8 cellular contexts compared by ENCODE assay signal in the genomic region with DNA sequence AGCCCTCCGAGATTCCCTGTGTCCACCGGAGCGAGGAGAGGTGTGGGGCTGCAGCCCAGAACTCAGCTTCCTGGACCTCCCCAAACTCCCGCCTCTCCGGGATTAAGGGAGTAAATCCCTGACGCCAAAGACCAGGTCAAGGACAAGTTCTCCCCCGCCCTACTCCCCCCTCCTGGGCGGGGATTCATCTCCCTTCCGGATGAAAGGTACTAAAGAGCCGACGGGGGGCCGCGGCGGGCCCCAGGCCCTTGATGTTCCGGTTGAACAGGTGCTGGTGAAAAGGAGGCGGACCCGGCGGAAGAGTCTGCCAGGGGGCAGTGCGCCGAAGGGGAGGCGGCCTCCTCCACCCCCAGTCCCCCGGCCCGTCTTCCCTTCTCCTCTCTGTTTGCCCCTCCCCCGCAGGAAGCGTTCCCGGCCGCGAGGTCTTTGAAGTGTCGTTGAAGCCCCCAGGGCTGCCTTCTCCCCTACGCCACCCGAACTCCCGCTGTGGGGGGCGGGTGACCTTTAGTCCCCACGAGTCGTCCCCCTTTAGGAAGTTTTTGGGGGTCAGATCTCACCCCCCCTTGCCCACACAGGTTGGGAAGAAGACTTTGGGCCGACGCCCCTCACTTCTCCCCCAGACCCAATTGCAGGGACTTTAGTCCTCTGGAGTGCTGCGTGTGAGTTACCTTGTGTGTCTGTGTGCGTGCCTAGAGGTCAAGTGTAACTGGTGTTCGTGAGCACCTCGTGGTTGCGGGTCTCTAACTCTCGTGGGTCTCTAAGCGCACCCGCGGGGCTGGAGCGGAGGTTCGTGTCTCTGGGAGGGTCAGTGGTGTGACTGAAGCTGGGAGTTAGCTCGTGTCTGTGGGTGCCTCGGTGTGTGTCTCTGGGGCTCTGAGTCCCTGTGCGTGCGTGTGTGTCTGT. TPM values are rescaled to one million over a fixed set of nuclear protein-coding genes. Genes with fewer than 3 reads are reported as not detected.
DNase-seq lines count a peak whose midpoint lies in the region; ATAC-seq, FAIRE-seq and TF ChIP-seq lines count a peak whose summit lies in the region.

No MANE protein-coding gene starts in this region.

- H3K9me3 ChIP-seq in K562 (replicated peaks; ENCODE audit: control insufficient read depth, insufficient read depth, low read depth, low read length) (no peaks in the 10 kb centered on the region), iPS-18a (ENCODE audit: control insufficient read depth, low read depth, low read length) (no peaks in the 10 kb centered on the region), smooth muscle cell (replicated peaks; ENCODE audit: low read depth) (no peaks in the 10 kb centered on the region)

- H3F3A ChIP-seq in smooth muscle cell (ENCODE audit: low read depth), result peaks cover 13% of the 10 kb centered on the region

- H3K36me3 ChIP-seq in K562 (ENCODE audit: control insufficient read depth, insufficient read depth, low read length) (peaks cover 18% of the 10 kb centered on the region; the same call in 2 of the 3 replicates), iPS-18a (ENCODE audit: control insufficient read depth, low read depth, low read length) (no peaks in the 10 kb centered on the region), smooth muscle cell (ENCODE audit: low read depth) (no peaks in the 10 kb centered on the region)

- no peak for TF ChIP-seq RAD21 in K562 (CRISPR knock-in tag; conservative IDR thresholded peaks at IDR 0.05 in 1 of 2, IDR thresholded peaks at IDR 0.05 in 1 of 2)

- peak; percentile 35 for TF ChIP-seq EP300 in K562 (IDR thresholded peaks at IDR 0.05; ENCODE audit: low read length)

- peaks cover 26 to 71% of the 10 kb centered on the region in 2 experiments for H3K4me1 ChIP-seq in K562 (replicated peaks in 1 of 2; ENCODE audit: control insufficient read depth in 2 of 2, insufficient read depth in 2 of 2, low read length in 2 of 2)
- peaks cover 35% of the 10 kb centered on the region for H3K4me1 ChIP-seq in iPS-18a (ENCODE audit: control insufficient read depth, low read depth, low read length)
- peaks cover 12% of the 10 kb centered on the region for H3K4me1 ChIP-seq in smooth muscle cell (ENCODE audit: low read depth)

- ATAC-seq in GM18907 (IDR thresholded peaks at IDR 0.05; ENCODE audit: unreplicated experiment) (peak; percentile 26), K562 (peak; percentile 64), GM18870 (IDR thresholded peaks at IDR 0.05; ENCODE audit: unreplicated experiment) (no peak), HG03139 (IDR thresholded peaks at IDR 0.05; ENCODE audit: unreplicated experiment) (no peak)

- intact Hi-C loops in K562 (cut with micrococcal nuclease), result loop anchor here (1.0 to 5.0 kb wide), 2 partner anchors 27 to 48 kb away; partner anchors contain the start of gene PSMB3

- peak; percentile 71 for TF ChIP-seq POLR2A in K562 (conservative IDR thresholded peaks at IDR 0.05)

- FAIRE-seq in K562 (lab: Jason Lieb, UNC), result no peak

- TF ChIP-seq CTCF in K562 (IDR thresholded peaks at IDR 0.05 in 2 of 3, conservative IDR thresholded peaks at IDR 0.05 in 1 of 3; ENCODE audit: insufficient read depth in 2 of 3, low read depth in 1 of 3, low read length in 3 of 3) (no peak), smooth muscle cell (IDR thresholded peaks at IDR 0.05; ENCODE audit: borderline replicate concordance, insufficient read depth, poor library complexity, severe bottlenecking) (no peak)

- peak overlapping the region; percentile 13 for H2AFZ ChIP-seq in K562 (ENCODE audit: low read depth, low read length)
- H2AFZ ChIP-seq in smooth muscle cell (ENCODE audit: low read depth), result peak overlapping the region; percentile 99

- in situ Hi-C loops in K562 (cut with MboI), result no loop called here

- no TSS peak for BruUV-seq in K562 (replicated peaks; lab: Mats Ljungman, UMichigan)

- H3K27ac ChIP-seq in K562 (ENCODE audit: extremely low read depth, low read depth, low read length) (peak overlapping the region; percentile 96), iPS-18a (ENCODE audit: low read length) (no peak overlapping the region), smooth muscle cell (ENCODE audit: low read depth) (peak overlapping the region; percentile 83)

- H4K20me1 ChIP-seq in K562 (replicated peaks; ENCODE audit: control insufficient read depth, insufficient read depth, low read length), result no peaks in the 10 kb centered on the region
- H4K20me1 ChIP-seq in smooth muscle cell (ENCODE audit: low read depth), result peaks cover 22% of the 10 kb centered on the region

- H3K4me3 ChIP-seq in K562 (peak overlapping the region; percentile 86), iPS-18a (ENCODE audit: low read length) (peak overlapping the region; percentile 58), smooth muscle cell (peak overlapping the region; percentile 98)

- H3K79me2 ChIP-seq in K562 (ENCODE audit: control insufficient read depth, insufficient read depth, low read length), result peaks cover 53% of the 10 kb centered on the region
- no peaks in the 10 kb centered on the region for H3K79me2 ChIP-seq in smooth muscle cell (ENCODE audit: low read depth)

- POLR2A ChIA-PET in K562 (lab: Yijun Ruan, JAX), result interaction anchor here (0.5 to 3.7 kb wide), 8 partner anchors 12 to 81 kb away, joined by 3 to 26 read pairs (median 5); no protein-coding TSS in a partner anchor

- H3K27me3 ChIP-seq in K562 (ENCODE audit: control insufficient read depth in 2 of 2, insufficient read depth in 2 of 2, low read length in 2 of 2), result no peaks in the 10 kb centered on the region
- peaks cover 81% of the 10 kb centered on the region for H3K27me3 ChIP-seq in iPS-18a (ENCODE audit: control insufficient read depth, insufficient read depth, low read length)
- H3K27me3 ChIP-seq in smooth muscle cell (ENCODE audit: low read depth), result no peaks in the 10 kb centered on the region

- H3K9me1 ChIP-seq in K562 (ENCODE audit: control insufficient read depth, insufficient read depth, low read length), result no peaks in the 10 kb centered on the region

- DNase-seq in NCI-H1436 treated with DMSO at 0.1 percent for 48 hours (lab: John Stamatoyannopoulos, UW) (peak; percentile 50), T-helper 9 cell (peak; percentile 59), K562 (ENCODE audit: extremely low read depth in 1 of 4, low spot score in 3 of 4) (peak; percentile 85 to 94 (median 87)), smooth muscle cell (lab: John Stamatoyannopoulos, UW; ENCODE audit: unreplicated experiment) (peak; percentile 15)

- H3K9ac ChIP-seq in K562 (ENCODE audit: insufficient read depth in 1 of 2, low read depth in 2 of 2, low read length in 2 of 2) (peak overlapping the region; percentile 95 to 99), iPS-18a (ENCODE audit: low read length) (peak overlapping the region; percentile 41), smooth muscle cell (ENCODE audit: low read depth) (peak overlapping the region; percentile 90)

- CTCF ChIA-PET in K562 (lab: Yijun Ruan, JAX; ENCODE audit: low intra/inter-chr PET ratio), result interaction anchor here (0.6 kb wide), 1 partner anchor 212 kb away, joined by 3 read pairs; no protein-coding TSS in a partner anchor

- H3K4me2 ChIP-seq in K562 (ENCODE audit: insufficient read depth, low read length) (peak overlapping the region; percentile 83), smooth muscle cell (peak overlapping the region; percentile 91)

- WGBS in K562 (ENCODE audit: insufficient coverage, low coverage, missing lambda C conversion rate), result 2% methylated on average over 43 of the region's 52 CpGs
- 1% methylated on average over 43 of the region's 52 CpGs for WGBS in smooth muscle cell (ENCODE audit: low lambda C conversion rate)

RNA-seq across cellular contexts. Expression of gene MLLT6, which starts 1.1 kb away (rescaled TPM):
- total RNA-seq in K562 (2011; cell fraction: chromatin; rRNA removed; ENCODE audit: low replicate concordance), result 330 and 658 TPM in 2 replicates
- 248 and 270 TPM in 2 replicates for total RNA-seq in K562 (2011; cell fraction: nucleolus; rRNA removed)
- 297 and 366 TPM in 2 replicates for total RNA-seq in K562 (2011; cell fraction: nucleoplasm; rRNA removed)
- 31.4 and 34.9 TPM in 2 replicates for total RNA-seq in K562 (2014; rRNA removed)
- total RNA-seq in K562 (2014; rRNA removed; fragmentation: Illumina TruSeq; extraction: Trizol), result 17.4 and 18.4 TPM in 2 replicates
- 22.7 and 23.6 TPM in 2 replicates for total RNA-seq in K562 (2015; rRNA removed; fragmentation: Illumina TruSeq; extraction: Trizol)
- total RNA-seq in K562 (2021), result 61.3 and 71.7 TPM in 2 replicates
- 30.0 and 30.6 TPM in 2 replicates for polyA plus RNA-seq in K562 (2011; rRNA removed)
- 11.8 and 25.6 TPM in 2 replicates for polyA plus RNA-seq in K562 (2011; cell fraction: cytosol; rRNA removed)
- 127 and 214 TPM in 2 replicates for polyA plus RNA-seq in K562 (2011; cell fraction: nucleus; rRNA removed)
- polyA plus RNA-seq in K562 (2012), result 36.2 and 46.8 TPM in 2 replicates
- polyA plus RNA-seq in K562 (2014; fragmentation: Illumina TruSeq; extraction: Trizol), result 30.2 and 33.4 TPM in 2 replicates
- 1 to 10 TPM; 3.1 to 3.4 TPM for polyA plus RNA-seq in K562 (2014; fragmentation: Nextera tagmentation; extraction: Ambion mirVana)
- 47.8 and 55.0 TPM in 2 replicates for polyA plus RNA-seq in K562 (2014; rRNA removed)
- polyA minus RNA-seq in K562 (2011; rRNA and poly(A)+ RNA removed), result 20.1 and 32.9 TPM in 2 replicates
- polyA minus RNA-seq in K562 (2011; cell fraction: cytosol; rRNA and poly(A)+ RNA removed), result 13.9 and 19.0 TPM in 2 replicates
- 52.0 and 68.0 TPM in 2 replicates for polyA minus RNA-seq in K562 (2011; cell fraction: nucleus; rRNA and poly(A)+ RNA removed)
- 11.2 and 12.4 TPM in 2 replicates for total RNA-seq in smooth muscle cell
- polyA plus RNA-seq in smooth muscle cell, result 4.6 and 8.1 TPM in 2 replicates

RNA-seq across cellular contexts. Expression of gene CISD3, which starts 26.1 kb away (rescaled TPM):
- total RNA-seq in K562 (2011; cell fraction: chromatin; rRNA removed; ENCODE audit: low replicate concordance), result 5.3 and 11.2 TPM in 2 replicates
- 8.9 and 9.2 TPM in 2 replicates for total RNA-seq in K562 (2011; cell fraction: nucleolus; rRNA removed)
- total RNA-seq in K562 (2011; cell fraction: nucleoplasm; rRNA removed), result 10.9 and 12.7 TPM in 2 replicates
- 21.7 and 29.6 TPM in 2 replicates for total RNA-seq in K562 (2014; rRNA removed)
- 7.2 and 11.7 TPM in 2 replicates for total RNA-seq in K562 (2014; rRNA removed; fragmentation: Illumina TruSeq; extraction: Trizol)
- 15.6 and 15.7 TPM in 2 replicates for total RNA-seq in K562 (2015; rRNA removed; fragmentation: Illumina TruSeq; extraction: Trizol)
- total RNA-seq in K562 (2021), result 60.7 and 78.7 TPM in 2 replicates
- polyA plus RNA-seq in K562 (2011; rRNA removed), result 13.0 and 20.5 TPM in 2 replicates
- 7.8 and 30.3 TPM in 2 replicates for polyA plus RNA-seq in K562 (2011; cell fraction: cytosol; rRNA removed)
- polyA plus RNA-seq in K562 (2011; cell fraction: nucleus; rRNA removed), result 6.0 and 11.9 TPM in 2 replicates
- polyA plus RNA-seq in K562 (2012), result 25.2 and 31.6 TPM in 2 replicates
- 15.0 and 29.4 TPM in 2 replicates for polyA plus RNA-seq in K562 (2014; fragmentation: Illumina TruSeq; extraction: Trizol)
- polyA plus RNA-seq in K562 (2014; fragmentation: Nextera tagmentation; extraction: Ambion mirVana), result 10 to 100 TPM in 1 of 2 experiments, 1 to 10 TPM in 1; 5.0 to 10.7 TPM
- polyA plus RNA-seq in K562 (2014; rRNA removed), result 38.9 and 57.5 TPM in 2 replicates
- 2.4 and 3.5 TPM in 2 replicates for polyA minus RNA-seq in K562 (2011; rRNA and poly(A)+ RNA removed)
- 4.8 and 12.4 TPM in 2 replicates for polyA minus RNA-seq in K562 (2011; cell fraction: cytosol; rRNA and poly(A)+ RNA removed)
- polyA minus RNA-seq in K562 (2011; cell fraction: nucleus; rRNA and poly(A)+ RNA removed), result 2.6 and 3.9 TPM in 2 replicates
- 0.54 and 1.3 TPM in 2 replicates for total RNA-seq in smooth muscle cell
- polyA plus RNA-seq in smooth muscle cell, result 15.1 and 18.1 TPM in 2 replicates

RNA-seq across cellular contexts. Expression of gene EPOP, which starts 29.2 kb away (rescaled TPM):
- 1.5 and 3.4 TPM in 2 replicates for total RNA-seq in K562 (2011; cell fraction: chromatin; rRNA removed; ENCODE audit: low replicate concordance)
- total RNA-seq in K562 (2011; cell fraction: nucleolus; rRNA removed), result 3.6 and 4.3 TPM in 2 replicates
- 2.3 and 3.1 TPM in 2 replicates for total RNA-seq in K562 (2011; cell fraction: nucleoplasm; rRNA removed)
- 5.9 and 7.3 TPM in 2 replicates for total RNA-seq in K562 (2014; rRNA removed)
- 4.3 and 4.6 TPM in 2 replicates for total RNA-seq in K562 (2014; rRNA removed; fragmentation: Illumina TruSeq; extraction: Trizol)
- total RNA-seq in K562 (2015; rRNA removed; fragmentation: Illumina TruSeq; extraction: Trizol), result 3.7 and 3.8 TPM in 2 replicates
- 9.4 and 10.6 TPM in 2 replicates for total RNA-seq in K562 (2021)
- polyA plus RNA-seq in K562 (2011; rRNA removed), result 1.3 and 3.0 TPM in 2 replicates
- 1.4 and 5.8 TPM in 2 replicates for polyA plus RNA-seq in K562 (2011; cell fraction: cytosol; rRNA removed)
- polyA plus RNA-seq in K562 (2011; cell fraction: nucleus; rRNA removed), result 1.4 and 3.2 TPM in 2 replicates
- polyA plus RNA-seq in K562 (2012), result 2.6 and 6.0 TPM in 2 replicates
- 4.3 and 4.7 TPM in 2 replicates for polyA plus RNA-seq in K562 (2014; fragmentation: Illumina TruSeq; extraction: Trizol)
- polyA plus RNA-seq in K562 (2014; fragmentation: Nextera tagmentation; extraction: Ambion mirVana), result under 1 TPM; 0.41 to 0.62 TPM
- polyA plus RNA-seq in K562 (2014; rRNA removed), result 5.0 and 5.2 TPM in 2 replicates
- polyA minus RNA-seq in K562 (2011; rRNA and poly(A)+ RNA removed), result 2.1 and 3.9 TPM in 2 replicates
- polyA minus RNA-seq in K562 (2011; cell fraction: cytosol; rRNA and poly(A)+ RNA removed), result 2.0 and 4.8 TPM in 2 replicates
- polyA minus RNA-seq in K562 (2011; cell fraction: nucleus; rRNA and poly(A)+ RNA removed), result 1.8 and 2.3 TPM in 2 replicates
- 0.85 and 1.6 TPM in 2 replicates for total RNA-seq in smooth muscle cell
- 0.24 and 0.40 TPM in 2 replicates for polyA plus RNA-seq in smooth muscle cell

RNA-seq across cellular contexts. Expression of gene PCGF2, which starts 44.1 kb away (rescaled TPM):
- total RNA-seq in K562 (2011; cell fraction: chromatin; rRNA removed; ENCODE audit: low replicate concordance), result 12.2 and 22.3 TPM in 2 replicates
- 14.2 and 14.7 TPM in 2 replicates for total RNA-seq in K562 (2011; cell fraction: nucleolus; rRNA removed)
- total RNA-seq in K562 (2011; cell fraction: nucleoplasm; rRNA removed), result 12.9 and 19.9 TPM in 2 replicates
- 6.6 and 8.3 TPM in 2 replicates for total RNA-seq in K562 (2014; rRNA removed)
- 3.0 and 3.7 TPM in 2 replicates for total RNA-seq in K562 (2014; rRNA removed; fragmentation: Illumina TruSeq; extraction: Trizol)
- 4.0 and 5.1 TPM in 2 replicates for total RNA-seq in K562 (2015; rRNA removed; fragmentation: Illumina TruSeq; extraction: Trizol)
- total RNA-seq in K562 (2021), result 33.4 and 33.7 TPM in 2 replicates
- 5.9 and 7.0 TPM in 2 replicates for polyA plus RNA-seq in K562 (2011; rRNA removed)
- 7.1 and 19.3 TPM in 2 replicates for polyA plus RNA-seq in K562 (2011; cell fraction: cytosol; rRNA removed)
- 12.9 and 33.2 TPM in 2 replicates for polyA plus RNA-seq in K562 (2011; cell fraction: nucleus; rRNA removed)
- polyA plus RNA-seq in K562 (2012), result 22.2 and 28.1 TPM in 2 replicates
- 14.0 and 17.8 TPM in 2 replicates for polyA plus RNA-seq in K562 (2014; fragmentation: Illumina TruSeq; extraction: Trizol)
- 1 to 10 TPM; 1.3 to 1.4 TPM for polyA plus RNA-seq in K562 (2014; fragmentation: Nextera tagmentation; extraction: Ambion mirVana)
- polyA plus RNA-seq in K562 (2014; rRNA removed), result 17.1 and 20.3 TPM in 2 replicates
- polyA minus RNA-seq in K562 (2011; rRNA and poly(A)+ RNA removed), result 4.2 and 5.7 TPM in 2 replicates
- 12.4 and 18.0 TPM in 2 replicates for polyA minus RNA-seq in K562 (2011; cell fraction: cytosol; rRNA and poly(A)+ RNA removed)
- 3.0 and 5.5 TPM in 2 replicates for polyA minus RNA-seq in K562 (2011; cell fraction: nucleus; rRNA and poly(A)+ RNA removed)
- 4.7 and 11.6 TPM in 2 replicates for total RNA-seq in smooth muscle cell
- polyA plus RNA-seq in smooth muscle cell, result 6.1 and 11.2 TPM in 2 replicates

RNA-seq across cellular contexts. Expression of gene PSMB3, which starts 48.5 kb away (rescaled TPM):
- total RNA-seq in K562 (2011; cell fraction: chromatin; rRNA removed; ENCODE audit: low replicate concordance), result 28.6 and 81.3 TPM in 2 replicates
- total RNA-seq in K562 (2011; cell fraction: nucleolus; rRNA removed), result 130 and 156 TPM in 2 replicates
- total RNA-seq in K562 (2011; cell fraction: nucleoplasm; rRNA removed), result 96.8 and 111 TPM in 2 replicates
- total RNA-seq in K562 (2014; rRNA removed) (509 and 525 TPM in 2 replicates), K562 (2014; rRNA removed; fragmentation: Illumina TruSeq; extraction: Trizol) (498 and 574 TPM in 2 replicates), K562 (2015; rRNA removed; fragmentation: Illumina TruSeq; extraction: Trizol) (469 and 476 TPM in 2 replicates), K562 (2021) (460 and 522 TPM in 2 replicates), smooth muscle cell (265 and 312 TPM in 2 replicates)
- polyA plus RNA-seq in K562 (2011; rRNA removed) (331 and 538 TPM in 2 replicates), K562 (2014; fragmentation: Illumina TruSeq; extraction: Trizol) (538 and 584 TPM in 2 replicates), K562 (2014; fragmentation: Nextera tagmentation; extraction: Ambion mirVana) (1,000 to 10,000 TPM; 2,413 to 2,775 TPM), K562 (2014; rRNA removed) (729 and 824 TPM in 2 replicates), smooth muscle cell (346 and 358 TPM in 2 replicates)
- polyA plus RNA-seq in K562 (2011; cell fraction: cytosol; rRNA removed), result 662 and 1,258 TPM in 2 replicates
- polyA plus RNA-seq in K562 (2011; cell fraction: nucleus; rRNA removed), result 149 and 186 TPM in 2 replicates
- polyA plus RNA-seq in K562 (2012), result 361 and 450 TPM in 2 replicates
- polyA minus RNA-seq in K562 (2011; rRNA and poly(A)+ RNA removed), result 209 and 374 TPM in 2 replicates
- 99.7 and 217 TPM in 2 replicates for polyA minus RNA-seq in K562 (2011; cell fraction: cytosol; rRNA and poly(A)+ RNA removed)
- 36.3 and 46.2 TPM in 2 replicates for polyA minus RNA-seq in K562 (2011; cell fraction: nucleus; rRNA and poly(A)+ RNA removed)

Comparison
In these comparisons a context has a peak if more than half of its experiments do, and no peak if none do; other contexts are left out.
1. ATAC-seq: peak in GM18907 (single experiment) and K562 (single experiment); none in GM18870 (single experiment) and HG03139 (single experiment).
2. DNase-seq: peak in every context shown above with its lines; median percentile 87 in K562; 59 in T-helper 9 cell; 50 in NCI-H1436 treated with DMSO at 0.1 percent for 48 hours; 15 in smooth muscle cell.
3. H3K9ac ChIP-seq: peak in every context shown above with its lines; median percentile 97 in K562; 90 in smooth muscle cell; 41 in iPS-18a.
4. Peak in every context shown above with its lines, with median percentiles within 50 percentile points of each other: H3K4me3 ChIP-seq.